ENCODE assay signal across 8 cellular contexts in the genomic region with DNA sequence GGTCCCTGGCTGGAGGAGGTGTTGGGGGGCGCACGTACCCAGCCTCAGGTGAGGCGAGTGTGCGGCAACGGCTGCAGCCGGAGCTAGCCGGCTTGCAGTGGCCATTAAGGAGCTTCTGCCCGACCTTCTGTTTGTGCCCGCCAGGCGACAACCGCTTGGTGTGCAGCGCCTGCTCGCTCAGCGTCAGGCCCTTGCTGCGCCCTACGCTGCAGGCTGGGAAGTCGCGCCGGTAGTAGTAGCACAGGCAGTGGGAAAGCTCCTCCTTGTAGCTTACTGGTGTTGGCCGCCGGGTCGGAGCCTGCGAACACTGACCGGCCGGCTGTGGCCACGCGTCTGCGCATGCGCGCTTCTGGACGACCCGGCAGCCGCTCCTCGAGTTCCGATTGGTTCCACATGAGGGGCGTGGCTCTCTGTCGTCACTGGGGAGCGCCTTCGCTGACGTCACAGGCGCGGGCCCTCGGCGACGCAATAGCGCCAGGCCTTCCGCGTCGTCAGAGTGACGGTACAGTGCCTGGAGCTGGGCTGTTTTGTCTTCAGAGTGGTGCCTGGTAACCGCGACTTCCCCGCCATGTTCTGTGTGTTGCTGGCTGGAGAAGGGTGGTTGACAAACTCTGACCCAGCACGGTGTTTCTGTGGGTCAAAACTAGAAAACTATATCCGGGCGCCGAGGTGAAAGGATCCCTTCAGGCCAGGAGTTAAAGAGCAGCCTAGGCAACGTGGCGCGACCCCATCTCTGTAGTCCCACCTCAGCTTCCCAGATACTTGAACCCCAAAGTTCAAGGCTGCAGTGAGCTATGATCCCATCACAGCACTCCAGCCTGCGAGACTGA.
A peak's percentile ranks its signal among the peaks of the same experiment; 100 is the strongest.
DNase-seq lines count a peak whose midpoint lies in the region; ATAC-seq and TF ChIP-seq lines count a peak whose summit lies in the region.

No MANE protein-coding gene starts in this region.

- H3K27me3 ChIP-seq in Caco-2 (replicated peaks; ENCODE audit: control insufficient read depth, insufficient read depth, low read length) (no peaks in the 10 kb centered on the region), endodermal cell (ENCODE audit: control insufficient read depth, insufficient read depth, low read length, poor library complexity, severe bottlenecking) (no peaks in the 10 kb centered on the region)

- H3K9me3 Mint-ChIP-seq in Caco-2 (ENCODE audit: unreplicated experiment): no peaks in the 10 kb centered on the region
- H3K9me3 Mint-ChIP-seq in endodermal cell: no peaks in the 10 kb centered on the region

- intact Hi-C loops in Caco-2 (cut with micrococcal nuclease; ENCODE audit: unreplicated experiment): loop anchor here (2.0 to 5.0 kb wide), 3 partner anchors 22 to 150 kb away; partner anchors contain the start of gene SBDS

- H3K4me3 ChIP-seq in Caco-2 (ENCODE audit: low read depth, low read length) (peak overlapping the region; percentile 67), endodermal cell (ENCODE audit: low read length) (peak overlapping the region; percentile 92), mesodermal cell (ENCODE audit: extremely low read depth, insufficient read depth, low read length, poor library complexity, severe bottlenecking) (peak overlapping the region; percentile 81)

- peak in 1 of 2 experiments; percentile 20 for TF ChIP-seq CTCF in Caco-2 (IDR thresholded peaks at IDR 0.05; ENCODE audit: insufficient read depth in 1 of 2, low read depth in 1 of 2, low read length in 1 of 2, severe bottlenecking in 1 of 2, unreplicated experiment in 1 of 2)
- TF ChIP-seq CTCF in endodermal cell (conservative IDR thresholded peaks at IDR 0.05): peak; percentile 60

- H3K27ac ChIP-seq in endodermal cell (ENCODE audit: low read depth, low read length) (peak overlapping the region; percentile 86), mesodermal cell (ENCODE audit: low read depth, low read length, severe bottlenecking) (peak overlapping the region; percentile 99)

- H3K9me3 ChIP-seq in Caco-2 (no peaks in the 10 kb centered on the region), endodermal cell (ENCODE audit: control insufficient read depth, low read length) (no peaks in the 10 kb centered on the region), mesodermal cell (ENCODE audit: control insufficient read depth, low read length) (no peaks in the 10 kb centered on the region)

- H3K27me3 Mint-ChIP-seq in Caco-2 (ENCODE audit: insufficient read depth, unreplicated experiment) (peaks cover 2% of the 10 kb centered on the region), endodermal cell (ENCODE audit: insufficient read depth) (peaks cover 3% of the 10 kb centered on the region)

- 1 to 2% methylated on average over 39 to 61 of the region's 61 CpGs for WGBS in endodermal cell (ENCODE audit: insufficient coverage in 1 of 2, insufficient read length in 1 of 2), 2 experiments
- WGBS in mesodermal cell (ENCODE audit: insufficient coverage in 2 of 2), 2 experiments: 0 to 2% methylated on average over 55 to 57 of the region's 61 CpGs

- peak; percentile 94 for ATAC-seq in GM21360 (IDR thresholded peaks at IDR 0.05; ENCODE audit: unreplicated experiment)

- peak overlapping the region; percentile 96 for H3K9ac ChIP-seq in endodermal cell (ENCODE audit: extremely low read depth, low read length, poor library complexity, severe bottlenecking)

- CTCF ChIA-PET in Caco-2 (lab: Charles Lee): interaction anchor here (0.7 to 1.2 kb wide), 6 partner anchors 41 to 226 kb away, joined by 3 to 8 read pairs (median 4); partner anchors contain the start of gene TMEM248

- H3K36me3 Mint-ChIP-seq in Caco-2 (ENCODE audit: insufficient read depth, unreplicated experiment) (peaks cover 7% of the 10 kb centered on the region), endodermal cell (ENCODE audit: low read depth) (no peaks in the 10 kb centered on the region)

- no TSS peak for BruUV-seq in Caco-2 (replicated peaks; lab: Mats Ljungman, UMichigan)

- POLR2A ChIA-PET in Caco-2 (lab: Charles Lee): interaction anchor here (0.5 to 2.1 kb wide), 19 partner anchors 20 to 769 kb away, joined by 3 to 20 read pairs (median 4); partner anchors contain the start of genes RABGEF1, SBDS, TMEM248 and TYW1

- 0 out of 2 replicates have a peak, but pooled peaks cover 5% of the 10 kb centered on the region for H3K4me1 ChIP-seq in Caco-2
- no peaks in the 10 kb centered on the region for H3K4me1 ChIP-seq in endodermal cell (ENCODE audit: control insufficient read depth, insufficient read depth, low read length)
- H3K4me1 ChIP-seq in mesodermal cell (ENCODE audit: control insufficient read depth, insufficient read depth, low read length, poor library complexity, severe bottlenecking): peaks cover 11% of the 10 kb centered on the region

- H3K4me3 Mint-ChIP-seq in Caco-2 (ENCODE audit: unreplicated experiment): peak overlapping the region; percentile 92
- peak overlapping the region; percentile 87 for H3K4me3 Mint-ChIP-seq in endodermal cell

- H3K27ac Mint-ChIP-seq in Caco-2 (ENCODE audit: unreplicated experiment) (peak overlapping the region; percentile 99), endodermal cell (peak overlapping the region; percentile 100)

- peaks cover 12% of the 10 kb centered on the region for H3K4me1 Mint-ChIP-seq in Caco-2 (ENCODE audit: low read depth, unreplicated experiment)
- H3K4me1 Mint-ChIP-seq in endodermal cell: peaks cover 22% of the 10 kb centered on the region

- H3K36me3 ChIP-seq in Caco-2 (ENCODE audit: control insufficient read depth, insufficient read depth, low read length): no peaks in the 10 kb centered on the region
- H3K36me3 ChIP-seq in endodermal cell (ENCODE audit: control insufficient read depth, insufficient read depth, low read length): no peaks in the 10 kb centered on the region
- H3K36me3 ChIP-seq in mesodermal cell (ENCODE audit: control insufficient read depth, insufficient read depth, low read length): no peaks in the 10 kb centered on the region

- DNase-seq in Caco-2 (peak; percentile 98 to 99), HT1080 (ENCODE audit: low read depth) (peak; percentile 96), NOMO-1 treated with DMSO at 0.1 percent for 48 hours (lab: John Stamatoyannopoulos, UW; ENCODE audit: unreplicated experiment) (peak; percentile 92), endodermal cell (peak; percentile 99)
- DNase-seq in activated CD8-positive, alpha-beta memory T cell treated with anti-CD3 and anti-CD28 coated beads, Interleukin-2, amount 50 U/mL, for 1 hour (ENCODE audit: extremely low read depth): peak; percentile 99
- DNase-seq in stimulated activated CD8-positive, alpha-beta memory T cell treated with anti-CD3 and anti-CD28 coated beads, Interleukin-15, amount 100 ng/mL, for 4 hours (ENCODE audit: low read depth in 2 of 2): peak; percentile 95 to 97

Comparison
In these comparisons a context has a peak if more than half of its experiments do, and no peak if none do; other contexts are left out.
1. Peak in every context shown above with its lines: DNase-seq, ATAC-seq, H3K4me3 ChIP-seq and H3K27ac ChIP-seq.